Comparison of ENCODE assay signal across 8 cellular contexts in the genomic region with DNA sequence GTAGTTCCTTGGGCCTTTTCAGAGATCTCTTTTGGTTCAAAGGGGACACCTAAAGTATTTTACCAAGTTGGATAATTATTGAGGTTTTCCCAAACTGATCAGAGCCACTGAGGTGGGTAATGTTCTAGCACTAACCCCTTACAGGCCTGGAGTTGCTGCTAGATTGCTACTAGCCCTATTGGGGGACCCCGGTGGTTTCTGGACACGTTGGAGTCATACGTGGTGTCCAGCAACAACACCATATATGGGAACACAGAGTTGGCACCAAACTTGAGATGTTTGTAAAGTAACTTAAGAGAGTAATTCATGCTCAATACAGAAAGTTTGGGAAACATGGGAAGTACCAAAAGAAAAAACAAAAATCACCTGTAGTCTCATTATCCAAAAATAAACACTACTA. TPM values are rescaled to one million over a fixed set of nuclear protein-coding genes. Genes with fewer than 3 reads are reported as not detected.
DNase-seq lines count a peak whose midpoint lies in the region; ATAC-seq and TF ChIP-seq lines count a peak whose summit lies in the region.

No MANE protein-coding gene starts in this region.

- peak overlapping the region; percentile 84; the same call in 1 of the 2 replicates for H3K9ac ChIP-seq in HUES64 (ENCODE audit: low read depth, low read length)

- ATAC-seq in upper lobe of right lung (no peak), HG03025 (IDR thresholded peaks at IDR 0.05; ENCODE audit: low FRiP score, unreplicated experiment) (no peak)

- H3K36me3 ChIP-seq in HUES64 (ENCODE audit: insufficient read depth, low read length) (no peaks in the 10 kb centered on the region), upper lobe of right lung (no peaks in the 10 kb centered on the region)

- WGBS in HUES64: 72% methylated on average over 3 of the region's 3 CpGs

- H3K4me1 ChIP-seq in HUES64 (ENCODE audit: insufficient read depth, low read length): no peaks in the 10 kb centered on the region
- H3K4me1 ChIP-seq in upper lobe of right lung: peaks cover 7% of the 10 kb centered on the region

- intact Hi-C loops in upper lobe of right lung (cut with DNase I): no loop called here

- H3K27ac ChIP-seq in HUES64 (ENCODE audit: low read depth, low read length): no peak overlapping the region
- H3K27ac ChIP-seq in caudate nucleus (ENCODE audit: low read depth, low read length): peak overlapping the region; percentile 45
- peak overlapping the region; percentile 99 for H3K27ac ChIP-seq in upper lobe of right lung

- no peaks in the 10 kb centered on the region for H3K9me3 ChIP-seq in HUES64 (ENCODE audit: insufficient read depth, low read depth, low read length)
- no peaks in the 10 kb centered on the region for H3K9me3 ChIP-seq in upper lobe of right lung

- TF ChIP-seq CTCF in upper lobe of right lung (IDR thresholded peaks at IDR 0.05): no peak

- H3K27me3 ChIP-seq in HUES64 (ENCODE audit: insufficient read depth, low read length) (0 out of 2 replicates have a peak, but pooled peaks cover 4% of the 10 kb centered on the region), upper lobe of right lung (no peaks in the 10 kb centered on the region)

- DNase-seq in AG08395 (ENCODE audit: low spot score): peak; percentile 44
- peak in 2 of 61 donors; percentile 1 to 8 for DNase-seq in caudate nucleus (lab: John Stamatoyannopoulos, UW)
- peak; percentile 12 for DNase-seq in medulla oblongata (ENCODE audit: extremely low spot score)
- no peak for DNase-seq in upper lobe of right lung
- DNase-seq in COR-L47 (lab: John Stamatoyannopoulos, UW): no peak
- DNase-seq in NCI-H1436 (lab: John Stamatoyannopoulos, UW): no peak

- H3K4me3 ChIP-seq in HUES64 (ENCODE audit: low read length): peak overlapping the region; percentile 92
- peak overlapping the region; percentile 97 for H3K4me3 ChIP-seq in upper lobe of right lung

RNA-seq across cellular contexts. Expression of a gene that starts 0.6 kb away (rescaled TPM):
- polyA plus RNA-seq in HUES64 (2013, experiment 1 of 2): 1.0 TPM
- polyA plus RNA-seq in HUES64 (2013, experiment 2 of 2): 0.95 TPM
- 2.8 TPM for total RNA-seq in upper lobe of right lung

RNA-seq across cellular contexts. Expression of a gene that starts 0.7 kb away (rescaled TPM):
- polyA plus RNA-seq in HUES64 (2013, experiment 1 of 2): 3.2 TPM
- 4.6 TPM for polyA plus RNA-seq in HUES64 (2013, experiment 2 of 2)
- 13.8 TPM for total RNA-seq in upper lobe of right lung

Comparison
In these comparisons a context has a peak if more than half of its experiments do, and no peak if none do; other contexts are left out.
1. DNase-seq: peak in AG08395 (single experiment) and medulla oblongata (single experiment); none in upper lobe of right lung (single experiment), COR-L47 (single experiment) and NCI-H1436 (single experiment).